ENCODE assay signal across 8 cellular contexts in the genomic region with DNA sequence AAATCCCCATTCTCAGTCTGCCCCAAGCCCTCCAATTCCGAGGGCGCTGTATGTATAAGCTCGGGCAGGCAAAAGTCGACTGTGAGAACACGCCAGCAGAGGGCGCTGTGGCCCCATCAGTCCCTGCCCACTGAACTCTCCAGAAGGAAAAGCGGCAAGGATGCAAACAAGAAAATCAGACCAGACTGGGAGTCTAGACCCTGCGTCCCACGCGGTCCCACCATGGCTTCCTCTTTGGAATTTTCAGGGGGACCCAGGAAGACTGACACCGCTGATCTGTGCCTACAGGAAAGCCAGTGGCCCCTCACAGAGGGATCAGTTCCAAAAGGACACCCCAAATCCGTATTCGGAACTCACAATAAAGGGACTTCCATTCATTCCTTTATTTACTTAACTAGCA. TPM values are rescaled to one million over a fixed set of nuclear protein-coding genes. Genes with fewer than 3 reads are reported as not detected.
A peak's percentile ranks its signal among the peaks of the same experiment; 100 is the strongest.
DNase-seq lines count a peak whose midpoint lies in the region; ATAC-seq and TF ChIP-seq lines count a peak whose summit lies in the region.

No MANE protein-coding gene starts in this region.

- H3K9me3 ChIP-seq in MM.1S (replicated peaks; ENCODE audit: insufficient read depth, low read length) (no peaks in the 10 kb centered on the region), SJCRH30 (replicated peaks) (no peaks in the 10 kb centered on the region), osteoblast (ENCODE audit: low read depth, low read length) (no peaks in the 10 kb centered on the region), thyroid gland (no peaks in the 10 kb centered on the region)

- H3K4me1 ChIP-seq in MM.1S (ENCODE audit: low read length) (0 out of 2 replicates have a peak, but pooled peaks cover 3% of the 10 kb centered on the region), SJCRH30 (peaks cover 26% of the 10 kb centered on the region), osteoblast (ENCODE audit: insufficient read depth, low read length) (peaks cover 13% of the 10 kb centered on the region), thyroid gland (peaks cover 0 to 4% of the 10 kb centered on the region in 2 donors)

- H3K4me2 ChIP-seq in MM.1S (ENCODE audit: low read depth, low read length) (peak overlapping the region; percentile 34; the same call in 1 of the 2 replicates), osteoblast (ENCODE audit: insufficient read depth, low read length) (peak overlapping the region; percentile 74)

- no peak overlapping the region for H3K9ac ChIP-seq in MM.1S (ENCODE audit: low read length)

- ATAC-seq in GM21825 (IDR thresholded peaks at IDR 0.05; ENCODE audit: unreplicated experiment) = peak; percentile 75

- H3K9me2 ChIP-seq in MM.1S (replicated peaks; ENCODE audit: insufficient read depth, low read length) = no peaks in the 10 kb centered on the region

- H3K27ac ChIP-seq in MM.1S (ENCODE audit: low read length) (no peak overlapping the region), SJCRH30 (no peak overlapping the region), osteoblast (ENCODE audit: low read depth, low read length) (no peak overlapping the region), thyroid gland (no peak overlapping the region)

- H2AFZ ChIP-seq in MM.1S (ENCODE audit: low read length) (peak overlapping the region; percentile 48), osteoblast (ENCODE audit: low read length) (peak overlapping the region; percentile 89)

- DNase-seq in DMS53 (lab: John Stamatoyannopoulos, UW) (peak; percentile 85), MM.1S (peak; percentile 78), SJCRH30 (peak; percentile 72 to 91), globus pallidus (ENCODE audit: low spot score) (peak; percentile 77), osteoblast (ENCODE audit: insufficient read length, low spot score, missing footprints) (peak; percentile 94), thyroid gland (peak; percentile 78 to 83)
- DNase-seq in activated gamma-delta T cell treated with anti-CD3 and anti-CD28 coated beads, Interleukin-2, amount 50 U/mL, for 16 hours (ENCODE audit: low read depth) = peak; percentile 58

- 12 to 22% methylated on average over 12 to 13 of the region's 13 CpGs for WGBS in thyroid gland, 2 donors

- H3K4me3 ChIP-seq in MM.1S (ENCODE audit: low read length) (no peak overlapping the region), SJCRH30 (peak overlapping the region; percentile 13), osteoblast (ENCODE audit: insufficient read depth, low read length) (peak overlapping the region; percentile 46), thyroid gland (replicated peaks in 1 of 3) (no peak overlapping the region)

- H3K27me3 ChIP-seq in MM.1S (replicated peaks; ENCODE audit: insufficient read depth, low read length) = no peaks in the 10 kb centered on the region
- no peaks in the 10 kb centered on the region for H3K27me3 ChIP-seq in SJCRH30
- H3K27me3 ChIP-seq in osteoblast (ENCODE audit: insufficient read depth, low read length) = no peaks in the 10 kb centered on the region
- H3K27me3 ChIP-seq in thyroid gland = no peaks in the 10 kb centered on the region

- H4K20me1 ChIP-seq in MM.1S (ENCODE audit: insufficient read depth, low read length) = no peaks in the 10 kb centered on the region
- H4K20me1 ChIP-seq in osteoblast (ENCODE audit: insufficient read depth, low read length) = no peaks in the 10 kb centered on the region

- H3K79me2 ChIP-seq in MM.1S (ENCODE audit: low read length) = no peaks in the 10 kb centered on the region
- H3K79me2 ChIP-seq in osteoblast (ENCODE audit: insufficient read depth, low read length) = no peaks in the 10 kb centered on the region

- TF ChIP-seq CTCF in MM.1S (IDR thresholded peaks at IDR 0.05; ENCODE audit: low read length) (peak; percentile 98), osteoblast (IDR thresholded peaks at IDR 0.05; ENCODE audit: extremely low read depth, low read depth, low read length) (peak; percentile 90), thyroid gland (IDR thresholded peaks at IDR 0.05) (peak; percentile 74 to 90 (median 81))

- H3K36me3 ChIP-seq in MM.1S (replicated peaks; ENCODE audit: insufficient read depth, low read length) = no peaks in the 10 kb centered on the region
- no peaks in the 10 kb centered on the region for H3K36me3 ChIP-seq in SJCRH30
- no peaks in the 10 kb centered on the region for H3K36me3 ChIP-seq in osteoblast (ENCODE audit: insufficient read depth, low read length)
- H3K36me3 ChIP-seq in thyroid gland = no peaks in the 10 kb centered on the region

- TF ChIP-seq POLR2A in thyroid gland (IDR thresholded peaks at IDR 0.05) = no peak

- H3F3A ChIP-seq in MM.1S (ENCODE audit: insufficient read depth, low read length) = no peaks in the 10 kb centered on the region

- intact Hi-C loops in thyroid gland (cut with DNase I) = no loop called here

RNA-seq across cellular contexts. Expression of gene TEX35, which starts 19.5 kb away (rescaled TPM):
- not detected in 2 replicates for total RNA-seq in SJCRH30 (2014; rRNA removed; shearing (Covaris generic))
- total RNA-seq in osteoblast = not detected in 2 replicates
- not detected for total RNA-seq in thyroid gland

RNA-seq across cellular contexts. Expression of gene CLEC20A, which starts 35.6 kb away (rescaled TPM):
- total RNA-seq in SJCRH30 (2014; rRNA removed; shearing (Covaris generic)) = not detected in 2 replicates
- total RNA-seq in osteoblast = under 0.01 TPM in 1 of 2 replicates, not detected in the other
- not detected for total RNA-seq in thyroid gland

Comparison
In these comparisons a context has a peak if more than half of its experiments do, and no peak if none do; other contexts are left out.
1. H3K4me3 ChIP-seq: peak in SJCRH30 (single experiment) and osteoblast (single experiment); none in MM.1S (single experiment) and thyroid gland (0 of 3).
2. Peak in every context shown above with its lines, with median percentiles within 50 percentile points of each other: DNase-seq and CTCF ChIP-seq.